ENCODE assay signal across 1 cellular context in the genomic region with DNA sequence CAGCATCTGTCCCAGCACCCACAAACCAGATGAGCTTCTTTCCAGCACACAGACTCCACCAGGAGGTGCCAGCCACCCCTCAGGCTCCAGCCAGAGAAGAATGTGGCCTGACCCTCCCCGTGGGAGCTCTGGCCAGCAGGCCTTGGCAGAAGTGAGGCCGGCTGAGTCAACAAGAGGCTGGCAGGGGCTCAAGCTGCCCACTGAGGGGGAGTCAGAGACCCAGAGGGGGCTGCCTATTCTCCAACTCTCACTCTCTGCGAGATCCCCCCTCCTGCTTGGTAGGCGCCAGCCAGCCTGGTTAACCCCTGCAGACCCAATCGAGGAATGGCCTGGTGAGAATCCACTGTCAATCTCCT.
A peak's percentile ranks its signal among the peaks of the same experiment; 100 is the strongest.
TF ChIP-seq lines count a peak whose summit lies in the region.

No MANE protein-coding gene starts in this region.

TF ChIP-seq in SK-N-SH, 30 proteins besides CTCF, POLR2A, EP300 and RAD21 (continued from another document):
- TF ChIP-seq, protein P1, sequence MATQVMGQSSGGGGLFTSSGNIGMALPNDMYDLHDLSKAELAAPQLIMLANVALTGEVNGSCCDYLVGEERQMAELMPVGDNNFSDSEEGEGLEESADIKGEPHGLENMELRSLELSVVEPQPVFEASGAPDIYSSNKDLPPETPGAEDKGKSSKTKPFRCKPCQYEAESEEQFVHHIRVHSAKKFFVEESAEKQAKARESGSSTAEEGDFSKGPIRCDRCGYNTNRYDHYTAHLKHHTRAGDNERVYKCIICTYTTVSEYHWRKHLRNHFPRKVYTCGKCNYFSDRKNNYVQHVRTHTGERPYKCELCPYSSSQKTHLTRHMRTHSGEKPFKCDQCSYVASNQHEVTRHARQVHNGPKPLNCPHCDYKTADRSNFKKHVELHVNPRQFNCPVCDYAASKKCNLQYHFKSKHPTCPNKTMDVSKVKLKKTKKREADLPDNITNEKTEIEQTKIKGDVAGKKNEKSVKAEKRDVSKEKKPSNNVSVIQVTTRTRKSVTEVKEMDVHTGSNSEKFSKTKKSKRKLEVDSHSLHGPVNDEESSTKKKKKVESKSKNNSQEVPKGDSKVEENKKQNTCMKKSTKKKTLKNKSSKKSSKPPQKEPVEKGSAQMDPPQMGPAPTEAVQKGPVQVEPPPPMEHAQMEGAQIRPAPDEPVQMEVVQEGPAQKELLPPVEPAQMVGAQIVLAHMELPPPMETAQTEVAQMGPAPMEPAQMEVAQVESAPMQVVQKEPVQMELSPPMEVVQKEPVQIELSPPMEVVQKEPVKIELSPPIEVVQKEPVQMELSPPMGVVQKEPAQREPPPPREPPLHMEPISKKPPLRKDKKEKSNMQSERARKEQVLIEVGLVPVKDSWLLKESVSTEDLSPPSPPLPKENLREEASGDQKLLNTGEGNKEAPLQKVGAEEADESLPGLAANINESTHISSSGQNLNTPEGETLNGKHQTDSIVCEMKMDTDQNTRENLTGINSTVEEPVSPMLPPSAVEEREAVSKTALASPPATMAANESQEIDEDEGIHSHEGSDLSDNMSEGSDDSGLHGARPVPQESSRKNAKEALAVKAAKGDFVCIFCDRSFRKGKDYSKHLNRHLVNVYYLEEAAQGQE (IDR thresholded peaks at IDR 0.05; ENCODE audit: low read depth, low read length) = peak; percentile 50; the same call in 1 of the 2 replicates
- peak; percentile 77 for TF ChIP-seq NFIC (IDR thresholded peaks at IDR 0.05; ENCODE audit: borderline replicate concordance)
- TF ChIP-seq SIN3A (IDR thresholded peaks at IDR 0.05; ENCODE audit: borderline replicate concordance, low read depth, low read length) = no peak
- no peak for TF ChIP-seq NRF1 (IDR thresholded peaks at IDR 0.05; ENCODE audit: low read depth, low read length)
- TF ChIP-seq, protein P2, sequence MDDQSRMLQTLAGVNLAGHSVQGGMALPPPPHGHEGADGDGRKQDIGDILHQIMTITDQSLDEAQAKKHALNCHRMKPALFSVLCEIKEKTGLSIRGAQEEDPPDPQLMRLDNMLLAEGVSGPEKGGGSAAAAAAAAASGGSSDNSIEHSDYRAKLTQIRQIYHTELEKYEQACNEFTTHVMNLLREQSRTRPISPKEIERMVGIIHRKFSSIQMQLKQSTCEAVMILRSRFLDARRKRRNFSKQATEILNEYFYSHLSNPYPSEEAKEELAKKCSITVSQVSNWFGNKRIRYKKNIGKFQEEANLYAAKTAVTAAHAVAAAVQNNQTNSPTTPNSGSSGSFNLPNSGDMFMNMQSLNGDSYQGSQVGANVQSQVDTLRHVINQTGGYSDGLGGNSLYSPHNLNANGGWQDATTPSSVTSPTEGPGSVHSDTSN (IDR thresholded peaks at IDR 0.05) = no peak
- no peak for TF ChIP-seq RXRA (IDR thresholded peaks at IDR 0.05; ENCODE audit: borderline replicate concordance, low read depth)
- TF ChIP-seq MXI1 (IDR thresholded peaks at IDR 0.05; ENCODE audit: low read depth, low read length) = no peak
